In genomic region chr16:20879175-20880053, GRCh38 we compare ENCODE assay signal across 9 cellular contexts. TPM values are rescaled to one million over a fixed set of nuclear protein-coding genes. Genes with fewer than 3 reads are reported as not detected.
DNase-seq lines count a peak whose midpoint lies in the region; ATAC-seq and TF ChIP-seq lines count a peak whose summit lies in the region.
"Had no signal": no experiment of that assay in that cellular context is flagged by ENCODE, and none has a peak within 500 bp of the region (broad histone marks: within the 10 kb centered on the region; RNA-seq: fewer than 3 reads in every experiment).

No MANE protein-coding gene starts in this region.

- H3K4me3 ChIP-seq in AG10803 (ENCODE audit: low read length) (no peak overlapping the region), adipocyte (ENCODE audit: low read length) (peak overlapping the region; percentile 67), right lobe of liver (no peak overlapping the region)

- no peaks in the 10 kb centered on the region for H3K36me3 Mint-ChIP-seq in endothelial cell (ENCODE audit: low read depth, unreplicated experiment)
- no peaks in the 10 kb centered on the region for H3K36me3 Mint-ChIP-seq in glutamatergic neuron (ENCODE audit: unreplicated experiment)

- H3K9me3 Mint-ChIP-seq in endothelial cell (ENCODE audit: unreplicated experiment) (no peaks in the 10 kb centered on the region), glutamatergic neuron (ENCODE audit: unreplicated experiment) (no peaks in the 10 kb centered on the region)

- intact Hi-C loops in right lobe of liver (cut with DNase I) = no loop called here

- TF ChIP-seq CTCF in AG10803 (conservative IDR thresholded peaks at IDR 0.05; ENCODE audit: low read length) (no peak), right lobe of liver (IDR thresholded peaks at IDR 0.05) (no peak), endothelial cell (IDR thresholded peaks at IDR 0.05; ENCODE audit: unreplicated experiment) (no peak), glutamatergic neuron (IDR thresholded peaks at IDR 0.05; ENCODE audit: partially characterized antibody, unreplicated experiment) (no peak)

- no peaks in the 10 kb centered on the region for H3K9me3 ChIP-seq in adipocyte (ENCODE audit: control insufficient read depth, low read length)
- no peaks in the 10 kb centered on the region for H3K9me3 ChIP-seq in right lobe of liver

- peaks cover 27% of the 10 kb centered on the region for H3K36me3 ChIP-seq in adipocyte (ENCODE audit: control insufficient read depth, insufficient read depth, low read length, severe bottlenecking)
- no peaks in the 10 kb centered on the region for H3K36me3 ChIP-seq in right lobe of liver

- H3K4me1 ChIP-seq in adipocyte (ENCODE audit: control insufficient read depth, insufficient read depth, low read length) (peaks cover 83% of the 10 kb centered on the region), right lobe of liver (peaks cover 0 to 63% (median 22%) of the 10 kb centered on the region in 4 donors)

- no peaks in the 10 kb centered on the region for H3K27me3 Mint-ChIP-seq in endothelial cell (ENCODE audit: unreplicated experiment)
- no peaks in the 10 kb centered on the region for H3K27me3 Mint-ChIP-seq in glutamatergic neuron (ENCODE audit: unreplicated experiment)

- H3K27me3 ChIP-seq in adipocyte (replicated peaks; ENCODE audit: control insufficient read depth, insufficient read depth, low read length) = no peaks in the 10 kb centered on the region
- no peaks in the 10 kb centered on the region for H3K27me3 ChIP-seq in right lobe of liver

- ATAC-seq in right lobe of liver = peak in 2 of 4 donors; percentile 5 to 44

- H3K4me1 Mint-ChIP-seq in endothelial cell (ENCODE audit: unreplicated experiment) (peaks cover 12% of the 10 kb centered on the region), glutamatergic neuron (ENCODE audit: low read depth, unreplicated experiment) (no peaks in the 10 kb centered on the region)

- DNase-seq in AG10803 (ENCODE audit: low read depth) (peak; percentile 51), HCEC 1CT (peak; percentile 66), adipocyte (ENCODE audit: low read depth) (no peak), right lobe of liver (no peak), endothelial cell (ENCODE audit: low spot score) (no peak), KG1 (lab: John Stamatoyannopoulos, UW) (no peak), glutamatergic neuron (no peak), NCI-H2196 treated with DMSO at 0.1 percent for 48 hours (lab: John Stamatoyannopoulos, UW; ENCODE audit: unreplicated experiment) (no peak)
- DNase-seq: GF-D8 had no signal

- TF ChIP-seq POLR2A in right lobe of liver (IDR thresholded peaks at IDR 0.05) = no peak

- WGBS in right lobe of liver (ENCODE audit: insufficient coverage, low coverage, low lambda C conversion rate, missing lambda C conversion rate) = 29% methylated on average over 7 of the region's 7 CpGs

- H3K9ac ChIP-seq in adipocyte (ENCODE audit: low read length) = peak overlapping the region; percentile 65

- H3K4me3 Mint-ChIP-seq in endothelial cell (ENCODE audit: unreplicated experiment) (no peak overlapping the region), glutamatergic neuron (ENCODE audit: unreplicated experiment) (no peak overlapping the region)

- H3K27ac Mint-ChIP-seq in endothelial cell (ENCODE audit: unreplicated experiment) (no peak overlapping the region), glutamatergic neuron (ENCODE audit: unreplicated experiment) (no peak overlapping the region)

- H3K27ac ChIP-seq in right lobe of liver = peak overlapping the region in 2 of 3 donors; percentile 56

RNA-seq across cellular contexts. Expression of gene DCUN1D3, which starts 20.7 kb away (rescaled TPM):
- 10 to 100 TPM; 10.3 to 15.1 (median 13.8) TPM for total RNA-seq in right lobe of liver
- total RNA-seq in endothelial cell (ENCODE audit: unreplicated experiment) = 17.2 TPM
- total RNA-seq in glutamatergic neuron (ENCODE audit: unreplicated experiment) = 15.3 TPM

RNA-seq across cellular contexts. Expression of gene LYRM1, which starts 21.2 kb away (rescaled TPM):
- total RNA-seq in right lobe of liver (100 to 1,000 TPM in 1 of 6 experiments, 10 to 100 TPM in 5; 32.4 to 102 (median 37.9) TPM), endothelial cell (ENCODE audit: unreplicated experiment) (14.0 TPM), glutamatergic neuron (ENCODE audit: unreplicated experiment) (23.2 TPM)

Comparison
In these comparisons a context has a peak if more than half of its experiments do, and no peak if none do; other contexts are left out.
1. DNase-seq: peak in AG10803 (single experiment) and HCEC 1CT (single experiment); none in adipocyte (single experiment), right lobe of liver (0 of 3), endothelial cell (single experiment), KG1 (single experiment), glutamatergic neuron (single experiment) and NCI-H2196 treated with DMSO at 0.1 percent for 48 hours (single experiment).